22 cellular contexts compared by ENCODE assay signal in the genomic region with DNA sequence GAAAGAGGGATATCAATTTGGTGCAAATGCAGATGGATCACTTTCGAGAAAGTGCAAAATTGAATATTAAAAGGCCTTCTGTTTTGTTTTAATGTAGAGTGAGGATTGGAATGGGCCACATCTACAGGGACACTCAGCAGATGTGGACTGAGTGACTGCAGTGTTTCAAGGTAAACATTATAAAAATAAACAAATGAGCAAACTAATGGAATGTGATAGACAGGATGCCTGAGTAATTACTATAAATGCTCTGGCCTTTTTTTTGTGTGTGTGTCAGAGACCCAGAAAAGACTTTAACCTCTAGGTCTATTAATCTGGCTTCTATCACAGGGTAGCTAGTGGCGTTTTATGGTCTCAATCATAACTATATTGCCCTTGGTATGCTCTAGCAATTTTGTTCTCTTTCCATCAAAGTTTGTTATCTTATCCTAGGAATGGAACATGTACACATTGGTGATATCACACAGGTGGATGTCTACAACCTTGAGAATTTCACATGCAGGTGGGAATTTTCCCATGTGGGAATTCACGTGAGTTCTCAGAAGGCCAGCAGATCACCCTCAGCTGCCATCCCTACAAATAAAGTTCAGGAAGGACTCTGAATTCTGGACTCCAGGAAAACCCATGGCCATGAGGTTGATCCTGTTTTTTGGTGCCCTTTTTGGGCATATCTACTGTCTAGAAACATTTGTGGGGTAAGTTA. TPM values are rescaled to one million over a fixed set of nuclear protein-coding genes. Genes with fewer than 3 reads are reported as not detected.
DNase-seq lines count a peak whose midpoint lies in the region; ATAC-seq and TF ChIP-seq lines count a peak whose summit lies in the region.
"Had no signal": no experiment of that assay in that cellular context is flagged by ENCODE, and none has a peak within 500 bp of the region (broad histone marks: within the 10 kb centered on the region; RNA-seq: fewer than 3 reads in every experiment).

CPA2 (plus strand) TSS at position 606 of the 703 bp plus-strand sequence; CDS start at position 625, 19 bp downstream.

- ATAC-seq in PC-3: peak; percentile 100
- no peak for ATAC-seq in HG02885 (IDR thresholded peaks at IDR 0.05; ENCODE audit: poor library complexity, unreplicated experiment)
- no peak for ATAC-seq in HG03039 (IDR thresholded peaks at IDR 0.05; ENCODE audit: unreplicated experiment)
- ATAC-seq: GM12878, K562, T-cell had no signal

- CTCF ChIA-PET in PC-3 (lab: Charles Lee): no interaction called here

- H3K36me3 Mint-ChIP-seq in nephron (ENCODE audit: low read depth): no peaks in the 10 kb centered on the region
- H3K36me3 Mint-ChIP-seq: T-cell had no signal

- H3K4me3 ChIP-seq in PC-3 (ENCODE audit: low read length) (no peak within 1 kb of the TSS), smooth muscle cell (peak within 1 kb of the TSS; percentile 31), brain microvascular endothelial cell (ENCODE audit: low read depth, low read length) (no peak within 1 kb of the TSS)
- H3K4me3 ChIP-seq: GM12878, K562, PC-9 had no signal

- no peaks in the 10 kb centered on the region for H4K20me1 ChIP-seq in PC-3 (ENCODE audit: low read length)
- H4K20me1 ChIP-seq in smooth muscle cell (ENCODE audit: low read depth): no peaks in the 10 kb centered on the region

- H2AFZ ChIP-seq in PC-3 (ENCODE audit: low read length) (no peak within 1 kb of the TSS), smooth muscle cell (ENCODE audit: low read depth) (no peak within 1 kb of the TSS)
- H2AFZ ChIP-seq: PC-9 had no signal

- TF ChIP-seq CTCF in PC-3 (conservative IDR thresholded peaks at IDR 0.05; ENCODE audit: low read depth, low read length) (no peak), nephron (IDR thresholded peaks at IDR 0.05; ENCODE audit: unreplicated experiment in 3 of 3) (no peak), smooth muscle cell (IDR thresholded peaks at IDR 0.05; ENCODE audit: borderline replicate concordance, insufficient read depth, poor library complexity, severe bottlenecking) (no peak), brain microvascular endothelial cell (IDR thresholded peaks at IDR 0.05; ENCODE audit: low read depth, low read length, missing control alignments) (no peak)

- POLR2A ChIA-PET in PC-3 (lab: Charles Lee; ENCODE audit: unreplicated experiment): no interaction called here

- no peaks in the 10 kb centered on the region for H3K79me2 ChIP-seq in PC-3 (ENCODE audit: low read length)
- no peaks in the 10 kb centered on the region for H3K79me2 ChIP-seq in smooth muscle cell (ENCODE audit: low read depth)

- peak; percentile 37 for DNase-seq in HCEC 1CT
- peak; percentile 72 for DNase-seq in PC-3
- no peak for DNase-seq in smooth muscle cell (lab: John Stamatoyannopoulos, UW; ENCODE audit: unreplicated experiment)
- no peak for DNase-seq in brain microvascular endothelial cell
- DNase-seq: COR-L47, DMS79, NCI-H1436, NCI-H2029, NCI-H2171, NCI-H446, NCI-H69, T-cell had no signal

- BruUV-seq in PC-3 (replicated peaks; lab: Mats Ljungman, UMichigan): no TSS peak

- no peaks in the 10 kb centered on the region for H3K27me3 Mint-ChIP-seq in nephron (ENCODE audit: low read depth)

- in situ Hi-C loops in brain microvascular endothelial cell (cut with HindIII; ENCODE audit: low pct_ligation_motif_present, low sequenced_read_pairs): no loop called here

- no peaks in the 10 kb centered on the region for H3K9me3 ChIP-seq in PC-3 (ENCODE audit: low read length)
- H3K9me3 ChIP-seq in smooth muscle cell (replicated peaks; ENCODE audit: low read depth): no peaks in the 10 kb centered on the region

- no peaks in the 10 kb centered on the region for H3K9me2 ChIP-seq in PC-3 (replicated peaks; ENCODE audit: low read length)

- H3K9ac ChIP-seq in PC-3 (ENCODE audit: low read length) (no peak within 1 kb of the TSS), smooth muscle cell (ENCODE audit: low read depth) (no peak within 1 kb of the TSS)

- 92% methylated on average over 3 of the region's 3 CpGs for WGBS in smooth muscle cell (ENCODE audit: low lambda C conversion rate)

- H3K4me2 ChIP-seq in PC-3 (ENCODE audit: low read length) (peak within 1 kb of the TSS; percentile 20), smooth muscle cell (no peak within 1 kb of the TSS)
- H3K4me2 ChIP-seq: PC-9 had no signal

- intact Hi-C loops in PC-3 (cut with micrococcal nuclease): no loop called here

- H3K27ac ChIP-seq in PC-3 (ENCODE audit: low read length) (no peak within 1 kb of the TSS), smooth muscle cell (ENCODE audit: low read depth) (no peak within 1 kb of the TSS), brain microvascular endothelial cell (no peak within 1 kb of the TSS)
- H3K27ac ChIP-seq: HL-60, PC-9 had no signal

- peaks cover 51% of the 10 kb centered on the region for H3K4me1 Mint-ChIP-seq in nephron
- H3K4me1 Mint-ChIP-seq: T-cell had no signal

- peaks cover 13% of the 10 kb centered on the region for H3K4me1 ChIP-seq in PC-3 (ENCODE audit: insufficient read depth, low read length)
- peaks cover 23% of the 10 kb centered on the region for H3K4me1 ChIP-seq in smooth muscle cell (ENCODE audit: low read depth)

- no peak within 1 kb of the TSS for H3K4me3 Mint-ChIP-seq in nephron
- H3K4me3 Mint-ChIP-seq: T-cell had no signal

- H3K27me3 ChIP-seq in PC-3 (ENCODE audit: low read length) (no peaks in the 10 kb centered on the region), smooth muscle cell (ENCODE audit: low read depth) (no peaks in the 10 kb centered on the region), brain microvascular endothelial cell (replicated peaks) (no peaks in the 10 kb centered on the region)

- peaks cover 7% of the 10 kb centered on the region for H3K9me3 Mint-ChIP-seq in nephron
- H3K9me3 Mint-ChIP-seq: T-cell had no signal

- no peaks in the 10 kb centered on the region for H3K36me3 ChIP-seq in PC-3 (ENCODE audit: low read depth, low read length)
- no peaks in the 10 kb centered on the region for H3K36me3 ChIP-seq in smooth muscle cell (ENCODE audit: low read depth)
- H3K36me3 ChIP-seq in brain microvascular endothelial cell (replicated peaks): no peaks in the 10 kb centered on the region

- H3F3A ChIP-seq in PC-3 (ENCODE audit: low read length, unreplicated experiment) (no peaks in the 10 kb centered on the region), smooth muscle cell (ENCODE audit: low read depth) (no peaks in the 10 kb centered on the region)

- peak within 1 kb of the TSS; percentile 35 to 78 (median 70) for H3K27ac Mint-ChIP-seq in nephron
- H3K27ac Mint-ChIP-seq: T-cell had no signal

RNA-seq across cellular contexts. Expression of gene CPA2, which starts in this region (rescaled TPM):
- total RNA-seq in PC-3 (2014; rRNA removed) (not detected in 2 replicates), smooth muscle cell (not detected in 2 replicates)
- polyA plus RNA-seq in smooth muscle cell: 0.18 TPM in 1 of 2 replicates, not detected in the other
- total RNA-seq: G401, H1, PC-9, SK-MEL-5 had no signal

Comparison
In these comparisons a context has a peak if more than half of its experiments do, and no peak if none do; other contexts are left out.
1. Peak in DNase-seq, ATAC-seq and H3K4me2 ChIP-seq in PC-3; RNA of the gene not detected or under 1 TPM.